In genomic region chr2:198488964-198489363, GRCh38 we compare ENCODE assay signal across 33 cellular contexts.
"Had no signal": no experiment of that assay in that cellular context is flagged by ENCODE, and none has a peak within 500 bp of the region (broad histone marks: within the 10 kb centered on the region; RNA-seq: fewer than 3 reads in every experiment).

No MANE protein-coding gene starts in this region.

- H3K36me3 ChIP-seq: ascending aorta, brain microvascular endothelial cell, breast epithelium, cardiac muscle cell had no signal

- DNase-seq: activated effector memory CD4-positive, alpha-beta T cell treated with anti-CD3 and anti-CD28 coated beads, Interleukin-2, amount 50 U/mL, for 16 hours; activated effector memory CD4-positive, alpha-beta T cell treated with Interleukin-2 at 50 U/mL for 16 hours; activated gamma-delta T cell; activated gamma-delta T cell treated with Interleukin-2 at 50 U/mL for 16 hours; activated naive CD4-positive, alpha-beta T cell; activated naive CD4-positive, alpha-beta T cell treated with anti-CD3 and anti-CD28 coated beads for 36 hours; activated naive CD4-positive, alpha-beta T cell treated with anti-CD3 and anti-CD28 coated beads, Interleukin-2, amount 10 ng/mL, durations not matched to agents 7 days and 5 days; activated naive CD4-positive, alpha-beta T cell treated with anti-CD3 and anti-CD28 coated beads, Interleukin-2, amount 50 U/mL, for 16 hours; activated naive CD4-positive, alpha-beta T cell treated with Interleukin-2 at 50 U/mL for 16 hours; activated naive CD8-positive, alpha-beta T cell treated with anti-CD3 and anti-CD28 coated beads for 36 hours; activated naive CD8-positive, alpha-beta T cell treated with anti-CD3 and anti-CD28 coated beads, Interleukin-2, amount 10 ng/mL, durations not matched to agents 7 days and 5 days; activated naive CD8-positive, alpha-beta T cell treated with anti-CD3 and anti-CD28 coated beads, Interleukin-2, amount 50 U/mL, for 24 hours; activated T-cell treated with anti-CD3 and anti-CD28 coated beads, Interleukin-2, amount 50 U/mL, for 1 hour; activated T-cell treated with anti-CD3 and anti-CD28 coated beads, Interleukin-2, amount 50 U/mL, for 24 hours; activated T-cell treated with anti-CD3 and anti-CD28 coated beads, Interleukin-2, amount 50 U/mL, for 4 hours; activated T-cell treated with anti-CD3 and anti-CD28 coated beads, Interleukin-2, amount 50 U/mL, for 48 hours; activated T-cell treated with anti-CD3 and anti-CD28 coated beads, Interleukin-2, amount 50 U/mL, for 72 hours; amniotic stem cell; amygdala; anterior cingulate cortex; aorta; body of pancreas; brain microvascular endothelial cell; caudate nucleus; central memory CD4-positive, alpha-beta T cell; cerebellar nuclear complex had no signal

- H3K27me3 ChIP-seq: ascending aorta, body of pancreas, brain microvascular endothelial cell, breast epithelium, cardiac muscle cell had no signal

- H3K4me3 ChIP-seq: ascending aorta, body of pancreas, breast epithelium, cardiac muscle cell had no signal

- H3K4me1 ChIP-seq: ascending aorta, body of pancreas, breast epithelium had no signal

- H3K27ac ChIP-seq: ascending aorta, body of pancreas, brain microvascular endothelial cell, breast epithelium, cardiac muscle cell had no signal

- FAIRE-seq: astrocyte, bronchial epithelial cell had no signal

- ATAC-seq: activated naive CD4-positive, alpha-beta T cell treated with anti-CD3 and anti-CD28 coated beads, Interleukin-2, amount 50 U/mL, for 72 hours; activated naive CD8-positive, alpha-beta T cell treated with anti-CD3 and anti-CD28 coated beads, Interleukin-2, amount 50 U/mL, for 24 hours; activated T-cell treated with anti-CD3 and anti-CD28 coated beads, Interleukin-2, amount 50 U/mL, for 4 hours; activated T-cell treated with anti-CD3 and anti-CD28 coated beads, Interleukin-2, amount 50 U/mL, for 72 hours; activated T-helper 17 cell treated with anti-CD3 and anti-CD28 coated beads, Interleukin-2, amount 50 U/mL, for 72 hours; body of pancreas had no signal

- H3K9me3 ChIP-seq: ascending aorta, body of pancreas, breast epithelium had no signal
